Comparison of ENCODE assay signal across 12 cellular contexts in the genomic region with DNA sequence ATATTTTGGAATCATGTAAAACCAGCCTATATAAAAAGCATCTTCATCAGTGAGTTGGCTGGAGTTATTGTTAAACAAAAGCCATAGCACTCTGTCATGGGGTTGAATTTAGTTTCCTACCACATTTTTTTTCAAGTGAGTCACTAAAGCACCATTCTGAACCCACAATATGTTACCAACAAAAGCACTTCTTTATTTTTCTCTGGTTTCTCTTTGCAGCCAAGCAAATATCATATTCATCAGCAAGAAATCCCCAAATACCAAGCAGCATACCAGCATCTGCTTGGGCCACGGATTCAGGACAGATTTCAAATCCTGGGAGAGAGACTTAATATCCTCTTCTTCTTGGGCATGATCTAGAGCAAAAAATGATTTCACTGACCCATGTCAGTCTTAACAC.
DNase-seq lines count a peak whose midpoint lies in the region; ATAC-seq, FAIRE-seq and TF ChIP-seq lines count a peak whose summit lies in the region.
"Had no signal": no experiment of that assay in that cellular context is flagged by ENCODE, and none has a peak within 500 bp of the region (broad histone marks: within the 10 kb centered on the region; RNA-seq: fewer than 3 reads in every experiment).

No MANE protein-coding gene starts in this region.

- no peaks in the 10 kb centered on the region for H3K36me3 Mint-ChIP-seq in activated T-helper 2 cell treated with anti-CD3 and anti-CD28 coated beads, Interferon-gamma antibody, Interleukin-2, Interleukin-4, amounts not matched to agents 10 μg/mL and 5 μg/mL and 100 μg/mL, durations not matched to agents 14 hours and 24 hours and 36 hours (ENCODE audit: low read depth)
- H3K36me3 Mint-ChIP-seq: activated naive CD8-positive, alpha-beta T cell had no signal

- H3K27ac ChIP-seq in keratinocyte (ENCODE audit: control insufficient read depth, insufficient read depth, low read length), result peak overlapping the region; percentile 45
- H3K27ac ChIP-seq: HL-60, PC-9 had no signal

- H3K9me3 ChIP-seq in adipocyte (ENCODE audit: control insufficient read depth, low read length) (no peaks in the 10 kb centered on the region), keratinocyte (ENCODE audit: control insufficient read depth, low read depth, low read length) (no peaks in the 10 kb centered on the region)

- H2AFZ ChIP-seq in keratinocyte (ENCODE audit: control insufficient read depth, low read length), result peak overlapping the region; percentile 7
- H2AFZ ChIP-seq: PC-9 had no signal

- H3K4me3 Mint-ChIP-seq in activated T-helper 2 cell treated with anti-CD3 and anti-CD28 coated beads, Interferon-gamma antibody, Interleukin-2, Interleukin-4, amounts not matched to agents 10 μg/mL and 5 μg/mL and 100 μg/mL, durations not matched to agents 14 hours and 24 hours and 36 hours (ENCODE audit: low read depth), result no peak overlapping the region
- H3K4me3 Mint-ChIP-seq: activated naive CD8-positive, alpha-beta T cell had no signal

- no peak for TF ChIP-seq CTCF in keratinocyte (optimal IDR thresholded peaks at IDR 0.05 in 1 of 3, IDR thresholded peaks at IDR 0.05 in 1 of 3, conservative IDR thresholded peaks at IDR 0.05 in 1 of 3; ENCODE audit: extremely low read depth in 1 of 3, insufficient read depth in 2 of 3, low read length in 3 of 3)

- H3K4me1 Mint-ChIP-seq in activated T-helper 2 cell treated with anti-CD3 and anti-CD28 coated beads, Interferon-gamma antibody, Interleukin-2, Interleukin-4, amounts not matched to agents 10 μg/mL and 5 μg/mL and 100 μg/mL, durations not matched to agents 14 hours and 24 hours and 36 hours (ENCODE audit: low read depth), result peaks cover 13% of the 10 kb centered on the region

- peaks cover 21% of the 10 kb centered on the region for H3K4me1 ChIP-seq in adipocyte (ENCODE audit: control insufficient read depth, insufficient read depth, low read length)
- H3K4me1 ChIP-seq in keratinocyte (ENCODE audit: control insufficient read depth, extremely low read depth, insufficient read depth, low read length), result peaks cover 16% of the 10 kb centered on the region

- intact Hi-C loops in activated T-helper 2 cell treated with anti-CD3 and anti-CD28 coated beads, Interferon-gamma antibody, Interleukin-2, Interleukin-4, amounts not matched to agents 10 μg/mL and 5 μg/mL and 100 μg/mL, durations not matched to agents 14 hours and 24 hours and 36 hours (cut with micrococcal nuclease), result no loop called here

- H4K20me1 ChIP-seq in keratinocyte (ENCODE audit: control insufficient read depth, extremely low read depth, insufficient read depth, low read length), result no peaks in the 10 kb centered on the region

- H3K27me3 Mint-ChIP-seq in activated T-helper 2 cell treated with anti-CD3 and anti-CD28 coated beads, Interferon-gamma antibody, Interleukin-2, Interleukin-4, amounts not matched to agents 10 μg/mL and 5 μg/mL and 100 μg/mL, durations not matched to agents 14 hours and 24 hours and 36 hours (ENCODE audit: low read depth), result no peaks in the 10 kb centered on the region

- H3K27me3 ChIP-seq in adipocyte (replicated peaks; ENCODE audit: control insufficient read depth, insufficient read depth, low read length), result no peaks in the 10 kb centered on the region
- H3K27me3 ChIP-seq in keratinocyte (ENCODE audit: control insufficient read depth, extremely low read depth, insufficient read depth, low read length), result no peaks in the 10 kb centered on the region

- no peak overlapping the region for H3K4me2 ChIP-seq in keratinocyte (ENCODE audit: control insufficient read depth, extremely low read depth, insufficient read depth, low read depth, low read length)
- H3K4me2 ChIP-seq: PC-9 had no signal

- no peaks in the 10 kb centered on the region for H3K36me3 ChIP-seq in adipocyte (ENCODE audit: control insufficient read depth, insufficient read depth, low read length, severe bottlenecking)
- no peaks in the 10 kb centered on the region for H3K36me3 ChIP-seq in keratinocyte (ENCODE audit: control insufficient read depth in 2 of 2, extremely low read depth in 1 of 2, insufficient read depth in 2 of 2, low read length in 2 of 2)

- DNase-seq in AG20443 (ENCODE audit: low spot score) (peak; percentile 58), adipocyte (ENCODE audit: low read depth) (peak; percentile 86), keratinocyte (ENCODE audit: low read depth, low spot score) (peak; percentile 21), NCI-H510A (lab: John Stamatoyannopoulos, UW) (no peak)
- DNase-seq in activated T-helper 2 cell treated with anti-CD3 and anti-CD28 coated beads, Interferon-gamma antibody, Interleukin-2, Interleukin-4, amounts not matched to agents 10 μg/mL and 5 μg/mL and 100 μg/mL, durations not matched to agents 14 hours and 24 hours and 36 hours (ENCODE audit: low spot score), result no peak
- DNase-seq: NCI-H146, PC-9 had no signal

- peak overlapping the region; percentile 41 for H3K9ac ChIP-seq in adipocyte (ENCODE audit: low read length)
- H3K9ac ChIP-seq in keratinocyte (ENCODE audit: control insufficient read depth, extremely low read depth, insufficient read depth, low read length), result no peak overlapping the region

- no peaks in the 10 kb centered on the region for H3K9me1 ChIP-seq in keratinocyte (ENCODE audit: control insufficient read depth, extremely low read depth, insufficient read depth, low read length)

- no peaks in the 10 kb centered on the region for H3K9me3 Mint-ChIP-seq in activated T-helper 2 cell treated with anti-CD3 and anti-CD28 coated beads, Interferon-gamma antibody, Interleukin-2, Interleukin-4, amounts not matched to agents 10 μg/mL and 5 μg/mL and 100 μg/mL, durations not matched to agents 14 hours and 24 hours and 36 hours

- peak; percentile 36 for ATAC-seq in HG02884 (IDR thresholded peaks at IDR 0.05; ENCODE audit: unreplicated experiment)
- ATAC-seq in HG02981 (IDR thresholded peaks at IDR 0.05; ENCODE audit: unreplicated experiment), result no peak
- no peak for ATAC-seq in HG03159 (IDR thresholded peaks at IDR 0.05; ENCODE audit: unreplicated experiment)

- dilution Hi-C loops in keratinocyte (cut with MboI; ENCODE audit: extremely low pct_ligation_motif_present, low sequenced_read_pairs), result no loop called here

- H3K27ac Mint-ChIP-seq in activated T-helper 2 cell treated with anti-CD3 and anti-CD28 coated beads, Interferon-gamma antibody, Interleukin-2, Interleukin-4, amounts not matched to agents 10 μg/mL and 5 μg/mL and 100 μg/mL, durations not matched to agents 14 hours and 24 hours and 36 hours, result no peak overlapping the region
- H3K27ac Mint-ChIP-seq: activated naive CD8-positive, alpha-beta T cell had no signal

- FAIRE-seq in keratinocyte (lab: Jason Lieb, UNC), result peak; percentile 67

- H3K4me3 ChIP-seq in adipocyte (ENCODE audit: low read length) (peak overlapping the region; percentile 61), keratinocyte (ENCODE audit: control insufficient read depth in 2 of 3, extremely low read depth in 1 of 3, insufficient read depth in 2 of 3, low read depth in 1 of 3, low read length in 3 of 3) (no peak overlapping the region)
- H3K4me3 ChIP-seq: PC-9 had no signal

- H3K79me2 ChIP-seq in keratinocyte (ENCODE audit: control insufficient read depth, insufficient read depth, low read length), result no peaks in the 10 kb centered on the region

Comparison
In these comparisons a context has a peak if more than half of its experiments do, and no peak if none do; other contexts are left out.
1. DNase-seq: peak in AG20443 (single experiment), adipocyte (single experiment) and keratinocyte (single experiment); none in NCI-H510A (single experiment) and activated T-helper 2 cell treated with anti-CD3 and anti-CD28 coated beads, Interferon-gamma antibody, Interleukin-2, Interleukin-4, amounts not matched to agents 10 μg/mL and 5 μg/mL and 100 μg/mL, durations not matched to agents 14 hours and 24 hours and 36 hours (single experiment).